In genomic region chr20:25309395-25310267, GRCh38 we compare ENCODE assay signal across 1 cellular context.
TF ChIP-seq lines count a peak whose summit lies in the region.

No MANE protein-coding gene starts in this region.

TF ChIP-seq in HepG2, 621 proteins besides CTCF, POLR2A, EP300 and RAD21 (continued from another document and continues in another):
- TF ChIP-seq PBX3 (CRISPR knock-in tag; IDR thresholded peaks at IDR 0.05; ENCODE audit: borderline replicate concordance) (no peak), GZF1 (CRISPR knock-in tag; IDR thresholded peaks at IDR 0.05) (no peak), NCOR1 (IDR thresholded peaks at IDR 0.05; ENCODE audit: borderline replicate concordance, low read length) (peak; percentile 55; the same call in 1 of the 2 replicates), NFE2L2 (IDR thresholded peaks at IDR 0.05; ENCODE audit: low read length) (no peak), ZBTB14 (CRISPR knock-in tag; IDR thresholded peaks at IDR 0.05) (no peak), SRSF4 (IDR thresholded peaks at IDR 0.05; ENCODE audit: low read depth, low read length, poor library complexity, severe bottlenecking) (no peak), ZFYVE20 (CRISPR knock-in tag; IDR thresholded peaks at IDR 0.05; ENCODE audit: borderline replicate concordance, low read depth) (no peak), ZC3H13 (CRISPR knock-in tag; IDR thresholded peaks at IDR 0.05) (no peak), ZNF552 (CRISPR knock-in tag; IDR thresholded peaks at IDR 0.05; ENCODE audit: borderline replicate concordance) (no peak), ZNF549 (CRISPR knock-in tag; IDR thresholded peaks at IDR 0.05) (no peak), POLR2G (IDR thresholded peaks at IDR 0.05; ENCODE audit: low read depth, low read length) (peak; percentile 70), NRL (CRISPR knock-in tag; IDR thresholded peaks at IDR 0.05; ENCODE audit: borderline replicate concordance) (no peak; the same call in 1 of the 2 replicates), ZNF362 (CRISPR knock-in tag; IDR thresholded peaks at IDR 0.05; ENCODE audit: borderline replicate concordance) (0 out of 2 replicates have a peak, but pooled peaks have one; percentile 6), SPEN (CRISPR knock-in tag; IDR thresholded peaks at IDR 0.05; ENCODE audit: low read depth) (peak; percentile 11; the same call in 1 of the 2 replicates), ZNF432 (CRISPR knock-in tag; IDR thresholded peaks at IDR 0.05; ENCODE audit: borderline replicate concordance) (no peak), CBX1 (IDR thresholded peaks at IDR 0.05; ENCODE audit: low read depth) (no peak), GABPA (IDR thresholded peaks at IDR 0.05; ENCODE audit: low read depth, low read length) (no peak), GABPA (CRISPR knock-in tag; IDR thresholded peaks at IDR 0.05; ENCODE audit: low read depth) (no peak; the same call in 1 of the 2 replicates), MTERF4 (CRISPR knock-in tag; IDR thresholded peaks at IDR 0.05) (no peak), ZNF547 (CRISPR knock-in tag; IDR thresholded peaks at IDR 0.05) (no peak; the same call in 1 of the 2 replicates), IRF9 (CRISPR knock-in tag; IDR thresholded peaks at IDR 0.05; ENCODE audit: borderline replicate concordance) (no peak), NFYC (CRISPR knock-in tag; IDR thresholded peaks at IDR 0.05) (no peak), ZNF724P (CRISPR knock-in tag; IDR thresholded peaks at IDR 0.05; ENCODE audit: borderline replicate concordance) (no peak), ZBTB4 (CRISPR knock-in tag; IDR thresholded peaks at IDR 0.05; ENCODE audit: borderline replicate concordance) (no peak), FOXC1 (CRISPR knock-in tag; IDR thresholded peaks at IDR 0.05; ENCODE audit: borderline replicate concordance) (no peak; the same call in 1 of the 2 replicates), ZBTB7A (CRISPR knock-in tag; IDR thresholded peaks at IDR 0.05) (no peak), RELA (CRISPR knock-in tag; IDR thresholded peaks at IDR 0.05) (0 out of 2 replicates have a peak, but pooled peaks have one; percentile 15), HNRNPH1 (optimal IDR thresholded peaks at IDR 0.05; ENCODE audit: low read depth, low read length) (no peak), ZNF276 (CRISPR knock-in tag; IDR thresholded peaks at IDR 0.05; ENCODE audit: low read depth) (no peak; the same call in 1 of the 2 replicates), ZNF577 (CRISPR knock-in tag; IDR thresholded peaks at IDR 0.05; ENCODE audit: borderline replicate concordance, low read depth) (no peak), KDM2A (CRISPR knock-in tag; IDR thresholded peaks at IDR 0.05; ENCODE audit: borderline replicate concordance, low read depth) (no peak), ARHGAP35 (CRISPR knock-in tag; IDR thresholded peaks at IDR 0.05; ENCODE audit: borderline replicate concordance) (no peak), ZNF264 (CRISPR knock-in tag; IDR thresholded peaks at IDR 0.05) (no peak)
- TF ChIP-seq, protein P1, sequence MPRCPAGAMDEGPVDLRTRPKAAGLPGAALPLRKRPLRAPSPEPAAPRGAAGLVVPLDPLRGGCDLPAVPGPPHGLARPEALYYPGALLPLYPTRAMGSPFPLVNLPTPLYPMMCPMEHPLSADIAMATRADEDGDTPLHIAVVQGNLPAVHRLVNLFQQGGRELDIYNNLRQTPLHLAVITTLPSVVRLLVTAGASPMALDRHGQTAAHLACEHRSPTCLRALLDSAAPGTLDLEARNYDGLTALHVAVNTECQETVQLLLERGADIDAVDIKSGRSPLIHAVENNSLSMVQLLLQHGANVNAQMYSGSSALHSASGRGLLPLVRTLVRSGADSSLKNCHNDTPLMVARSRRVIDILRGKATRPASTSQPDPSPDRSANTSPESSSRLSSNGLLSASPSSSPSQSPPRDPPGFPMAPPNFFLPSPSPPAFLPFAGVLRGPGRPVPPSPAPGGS (CRISPR knock-in tag; IDR thresholded peaks at IDR 0.05) = no peak
- TF ChIP-seq, protein P2, sequence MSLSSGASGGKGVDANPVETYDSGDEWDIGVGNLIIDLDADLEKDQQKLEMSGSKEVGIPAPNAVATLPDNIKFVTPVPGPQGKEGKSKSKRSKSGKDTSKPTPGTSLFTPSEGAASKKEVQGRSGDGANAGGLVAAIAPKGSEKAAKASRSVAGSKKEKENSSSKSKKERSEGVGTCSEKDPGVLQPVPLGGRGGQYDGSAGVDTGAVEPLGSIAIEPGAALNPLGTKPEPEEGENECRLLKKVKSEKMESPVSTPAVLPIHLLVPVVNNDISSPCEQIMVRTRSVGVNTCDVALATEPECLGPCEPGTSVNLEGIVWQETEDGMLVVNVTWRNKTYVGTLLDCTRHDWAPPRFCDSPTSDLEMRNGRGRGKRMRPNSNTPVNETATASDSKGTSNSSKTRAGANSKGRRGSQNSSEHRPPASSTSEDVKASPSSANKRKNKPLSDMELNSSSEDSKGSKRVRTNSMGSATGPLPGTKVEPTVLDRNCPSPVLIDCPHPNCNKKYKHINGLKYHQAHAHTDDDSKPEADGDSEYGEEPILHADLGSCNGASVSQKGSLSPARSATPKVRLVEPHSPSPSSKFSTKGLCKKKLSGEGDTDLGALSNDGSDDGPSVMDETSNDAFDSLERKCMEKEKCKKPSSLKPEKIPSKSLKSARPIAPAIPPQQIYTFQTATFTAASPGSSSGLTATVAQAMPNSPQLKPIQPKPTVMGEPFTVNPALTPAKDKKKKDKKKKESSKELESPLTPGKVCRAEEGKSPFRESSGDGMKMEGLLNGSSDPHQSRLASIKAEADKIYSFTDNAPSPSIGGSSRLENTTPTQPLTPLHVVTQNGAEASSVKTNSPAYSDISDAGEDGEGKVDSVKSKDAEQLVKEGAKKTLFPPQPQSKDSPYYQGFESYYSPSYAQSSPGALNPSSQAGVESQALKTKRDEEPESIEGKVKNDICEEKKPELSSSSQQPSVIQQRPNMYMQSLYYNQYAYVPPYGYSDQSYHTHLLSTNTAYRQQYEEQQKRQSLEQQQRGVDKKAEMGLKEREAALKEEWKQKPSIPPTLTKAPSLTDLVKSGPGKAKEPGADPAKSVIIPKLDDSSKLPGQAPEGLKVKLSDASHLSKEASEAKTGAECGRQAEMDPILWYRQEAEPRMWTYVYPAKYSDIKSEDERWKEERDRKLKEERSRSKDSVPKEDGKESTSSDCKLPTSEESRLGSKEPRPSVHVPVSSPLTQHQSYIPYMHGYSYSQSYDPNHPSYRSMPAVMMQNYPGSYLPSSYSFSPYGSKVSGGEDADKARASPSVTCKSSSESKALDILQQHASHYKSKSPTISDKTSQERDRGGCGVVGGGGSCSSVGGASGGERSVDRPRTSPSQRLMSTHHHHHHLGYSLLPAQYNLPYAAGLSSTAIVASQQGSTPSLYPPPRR (CRISPR knock-in tag; IDR thresholded peaks at IDR 0.05; ENCODE audit: borderline replicate concordance) = no peak
- TF ChIP-seq, protein P3, sequence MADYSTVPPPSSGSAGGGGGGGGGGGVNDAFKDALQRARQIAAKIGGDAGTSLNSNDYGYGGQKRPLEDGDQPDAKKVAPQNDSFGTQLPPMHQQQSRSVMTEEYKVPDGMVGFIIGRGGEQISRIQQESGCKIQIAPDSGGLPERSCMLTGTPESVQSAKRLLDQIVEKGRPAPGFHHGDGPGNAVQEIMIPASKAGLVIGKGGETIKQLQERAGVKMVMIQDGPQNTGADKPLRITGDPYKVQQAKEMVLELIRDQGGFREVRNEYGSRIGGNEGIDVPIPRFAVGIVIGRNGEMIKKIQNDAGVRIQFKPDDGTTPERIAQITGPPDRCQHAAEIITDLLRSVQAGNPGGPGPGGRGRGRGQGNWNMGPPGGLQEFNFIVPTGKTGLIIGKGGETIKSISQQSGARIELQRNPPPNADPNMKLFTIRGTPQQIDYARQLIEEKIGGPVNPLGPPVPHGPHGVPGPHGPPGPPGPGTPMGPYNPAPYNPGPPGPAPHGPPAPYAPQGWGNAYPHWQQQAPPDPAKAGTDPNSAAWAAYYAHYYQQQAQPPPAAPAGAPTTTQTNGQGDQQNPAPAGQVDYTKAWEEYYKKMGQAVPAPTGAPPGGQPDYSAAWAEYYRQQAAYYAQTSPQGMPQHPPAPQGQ (CRISPR knock-in tag; IDR thresholded peaks at IDR 0.05; ENCODE audit: borderline replicate concordance) = no peak; the same call in 1 of the 2 replicates
- TF ChIP-seq, protein P4, sequence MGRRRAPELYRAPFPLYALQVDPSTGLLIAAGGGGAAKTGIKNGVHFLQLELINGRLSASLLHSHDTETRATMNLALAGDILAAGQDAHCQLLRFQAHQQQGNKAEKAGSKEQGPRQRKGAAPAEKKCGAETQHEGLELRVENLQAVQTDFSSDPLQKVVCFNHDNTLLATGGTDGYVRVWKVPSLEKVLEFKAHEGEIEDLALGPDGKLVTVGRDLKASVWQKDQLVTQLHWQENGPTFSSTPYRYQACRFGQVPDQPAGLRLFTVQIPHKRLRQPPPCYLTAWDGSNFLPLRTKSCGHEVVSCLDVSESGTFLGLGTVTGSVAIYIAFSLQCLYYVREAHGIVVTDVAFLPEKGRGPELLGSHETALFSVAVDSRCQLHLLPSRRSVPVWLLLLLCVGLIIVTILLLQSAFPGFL (CRISPR knock-in tag; IDR thresholded peaks at IDR 0.05) = no peak
